In genomic region chr10:17340144-17340829, GRCh38 we compare ENCODE assay signal across 26 cellular contexts.
"Had no signal": no experiment of that assay in that cellular context is flagged by ENCODE, and none has a peak within 500 bp of the region (broad histone marks: within the 10 kb centered on the region; RNA-seq: fewer than 3 reads in every experiment).

No MANE protein-coding gene starts in this region.

- H3K36me3 ChIP-seq: gastrocnemius medialis, left lung, neural progenitor cell, stomach, thyroid gland had no signal

- H3K27me3 ChIP-seq: gastrocnemius medialis, left lung, neural progenitor cell, stomach, thyroid gland had no signal

- H3K4me3 ChIP-seq: coronary artery, gastrocnemius medialis, left lung, neural progenitor cell, smooth muscle cell, stomach, thyroid gland had no signal

- H3K27ac ChIP-seq: coronary artery, gastrocnemius medialis, left lung, neural progenitor cell, parathyroid adenoma, stomach, thyroid gland had no signal

- H3K9ac ChIP-seq: neural progenitor cell, parathyroid adenoma had no signal

- H3K4me1 ChIP-seq: gastrocnemius medialis, left lung, neural progenitor cell, parathyroid adenoma, stomach, thyroid gland had no signal

- H3K4me2 ChIP-seq: neural progenitor cell, smooth muscle cell had no signal

- H3K27ac Mint-ChIP-seq: neural progenitor cell; progenitor cell of endocrine pancreas; stimulated activated effector memory CD8-positive, alpha-beta T cell treated with anti-CD3 and anti-CD28 coated beads, Interleukin-12 subunit alpha, Interleukin-12 subunit beta, amount 100 ng/mL, for 72 hours; type B pancreatic cell had no signal

- H3K4me3 Mint-ChIP-seq: naive thymus-derived CD4-positive, alpha-beta T cell; nephron; neural progenitor cell; stimulated activated effector memory CD8-positive, alpha-beta T cell treated with anti-CD3 and anti-CD28 coated beads, Interleukin-12 subunit alpha, Interleukin-12 subunit beta, amount 100 ng/mL, for 72 hours; type B pancreatic cell had no signal

- H3K36me3 Mint-ChIP-seq: neural progenitor cell; stimulated activated effector memory CD8-positive, alpha-beta T cell treated with anti-CD3 and anti-CD28 coated beads, Interleukin-12 subunit alpha, Interleukin-12 subunit beta, amount 100 ng/mL, for 72 hours; type B pancreatic cell had no signal

- H3K27me3 Mint-ChIP-seq: progenitor cell of endocrine pancreas, type B pancreatic cell had no signal

- ATAC-seq: gastrocnemius medialis; left cardiac atrium; left lung; naive thymus-derived CD4-positive, alpha-beta T cell; sciatic nerve; stimulated activated effector memory CD8-positive, alpha-beta T cell treated with anti-CD3 and anti-CD28 coated beads, Interleukin-12 subunit alpha, Interleukin-12 subunit beta, amount 100 ng/mL, for 72 hours had no signal

- H2AFZ ChIP-seq: neural progenitor cell, parathyroid adenoma had no signal

- H3K79me2 ChIP-seq: parathyroid adenoma had no signal

- H3K4me1 Mint-ChIP-seq: naive thymus-derived CD4-positive, alpha-beta T cell; nephron; neural progenitor cell; stimulated activated effector memory CD8-positive, alpha-beta T cell treated with anti-CD3 and anti-CD28 coated beads, Interleukin-12 subunit alpha, Interleukin-12 subunit beta, amount 100 ng/mL, for 72 hours had no signal

- H3K9me3 ChIP-seq: gastrocnemius medialis, thyroid gland had no signal

- H3K9me3 Mint-ChIP-seq: neural progenitor cell had no signal

- DNase-seq: dermis blood vessel endothelial cell; effector memory CD4-positive, alpha-beta T cell; gastrocnemius medialis; head of caudate nucleus; kidney; left cardiac atrium; left lung; mammary epithelial cell; mesendoderm; midbrain; naive thymus-derived CD4-positive, alpha-beta T cell; stimulated activated CD4-positive, alpha-beta T cell treated with anti-CD3 and anti-CD28 coated beads, Interleukin-12 subunit alpha, Interleukin-12 subunit beta, amount 100 ng/mL, for 4 hours; stimulated activated CD4-positive, alpha-beta T cell treated with anti-CD3 and anti-CD28 coated beads, Interleukin-1b, Interleukin-23, amount 100 ng/mL, for 48 hours; stimulated activated CD4-positive, alpha-beta T cell treated with anti-CD3 and anti-CD28 coated beads, Interleukin-4, amount 100 ng/mL, for 1 hour; stimulated activated naive CD4-positive, alpha-beta T cell treated with Interleukin-2 at 50 U/mL for 16 hours; stomach; thyroid gland had no signal
